In genomic region chr9:110975278-110975677, GRCh38 we compare ENCODE assay signal across 1 cellular context.
TF ChIP-seq lines count a peak whose summit lies in the region.

No MANE protein-coding gene starts in this region.

TF ChIP-seq in GM12878, 131 proteins besides CTCF, POLR2A, EP300 and RAD21:
- TF ChIP-seq, protein P1, sequence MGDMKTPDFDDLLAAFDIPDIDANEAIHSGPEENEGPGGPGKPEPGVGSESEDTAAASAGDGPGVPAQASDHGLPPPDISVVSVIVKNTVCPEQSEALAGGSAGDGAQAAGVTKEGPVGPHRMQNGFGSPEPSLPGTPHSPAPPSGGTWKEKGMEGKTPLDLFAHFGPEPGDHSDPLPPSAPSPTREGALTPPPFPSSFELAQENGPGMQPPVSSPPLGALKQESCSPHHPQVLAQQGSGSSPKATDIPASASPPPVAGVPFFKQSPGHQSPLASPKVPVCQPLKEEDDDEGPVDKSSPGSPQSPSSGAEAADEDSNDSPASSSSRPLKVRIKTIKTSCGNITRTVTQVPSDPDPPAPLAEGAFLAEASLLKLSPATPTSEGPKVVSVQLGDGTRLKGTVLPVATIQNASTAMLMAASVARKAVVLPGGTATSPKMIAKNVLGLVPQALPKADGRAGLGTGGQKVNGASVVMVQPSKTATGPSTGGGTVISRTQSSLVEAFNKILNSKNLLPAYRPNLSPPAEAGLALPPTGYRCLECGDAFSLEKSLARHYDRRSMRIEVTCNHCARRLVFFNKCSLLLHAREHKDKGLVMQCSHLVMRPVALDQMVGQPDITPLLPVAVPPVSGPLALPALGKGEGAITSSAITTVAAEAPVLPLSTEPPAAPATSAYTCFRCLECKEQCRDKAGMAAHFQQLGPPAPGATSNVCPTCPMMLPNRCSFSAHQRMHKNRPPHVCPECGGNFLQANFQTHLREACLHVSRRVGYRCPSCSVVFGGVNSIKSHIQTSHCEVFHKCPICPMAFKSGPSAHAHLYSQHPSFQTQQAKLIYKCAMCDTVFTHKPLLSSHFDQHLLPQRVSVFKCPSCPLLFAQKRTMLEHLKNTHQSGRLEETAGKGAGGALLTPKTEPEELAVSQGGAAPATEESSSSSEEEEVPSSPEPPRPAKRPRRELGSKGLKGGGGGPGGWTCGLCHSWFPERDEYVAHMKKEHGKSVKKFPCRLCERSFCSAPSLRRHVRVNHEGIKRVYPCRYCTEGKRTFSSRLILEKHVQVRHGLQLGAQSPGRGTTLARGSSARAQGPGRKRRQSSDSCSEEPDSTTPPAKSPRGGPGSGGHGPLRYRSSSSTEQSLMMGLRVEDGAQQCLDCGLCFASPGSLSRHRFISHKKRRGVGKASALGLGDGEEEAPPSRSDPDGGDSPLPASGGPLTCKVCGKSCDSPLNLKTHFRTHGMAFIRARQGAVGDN (IDR thresholded peaks at IDR 0.05), result 0 out of 2 replicates have a peak, but pooled peaks have one; percentile 26
- no peak for TF ChIP-seq POLR2AphosphoS2 (IDR thresholded peaks at IDR 0.05; ENCODE audit: low read depth, low read length)
